In the genomic region with DNA sequence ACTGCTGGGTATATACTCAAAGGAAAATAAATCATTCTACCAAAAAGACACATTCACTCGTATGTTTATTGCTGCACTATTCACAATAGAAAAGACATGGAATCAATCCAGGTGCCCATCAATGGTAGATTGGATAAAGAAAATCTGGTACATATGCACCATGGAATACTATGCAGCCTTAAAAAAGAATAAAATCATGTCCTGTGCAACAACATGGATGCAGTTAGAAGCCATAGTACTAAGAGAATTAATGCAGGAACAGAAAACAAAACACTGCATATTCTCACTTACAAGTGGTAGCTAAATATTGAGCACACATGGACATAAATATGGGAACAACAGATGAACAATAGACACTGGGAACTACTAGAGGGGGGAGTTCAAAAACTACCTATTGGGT, we compare ENCODE assay signal across 20 cellular contexts.
DNase-seq lines count a peak whose midpoint lies in the region; ATAC-seq and TF ChIP-seq lines count a peak whose summit lies in the region.
"Had no signal": no experiment of that assay in that cellular context is flagged by ENCODE, and none has a peak within 500 bp of the region (broad histone marks: within the 10 kb centered on the region; RNA-seq: fewer than 3 reads in every experiment).

No MANE protein-coding gene starts in this region.

- H3K9me3 ChIP-seq in DOHH2 (ENCODE audit: control insufficient read depth, insufficient read depth, low read length) (peaks cover 16% of the 10 kb centered on the region; the same call in 1 of the 2 replicates), HEK293 (ENCODE audit: control insufficient read depth, insufficient read depth, low read depth, low read length) (no peaks in the 10 kb centered on the region)
- H3K9me3 ChIP-seq: A549, BE2C, HAP-1 had no signal

- TF ChIP-seq CTCF in DOHH2 (IDR thresholded peaks at IDR 0.05; ENCODE audit: low read depth, low read length, poor library complexity, severe bottlenecking) (no peak), HEK293 (tag by site-specific recombination; IDR thresholded peaks at IDR 0.05) (no peak)

- peaks cover 97% of the 10 kb centered on the region for H3K4me1 ChIP-seq in DOHH2 (ENCODE audit: control insufficient read depth, low read length)
- H3K4me1 ChIP-seq in HEK293 (ENCODE audit: control insufficient read depth, insufficient read depth, low read length), result no peaks in the 10 kb centered on the region
- H3K4me1 ChIP-seq: A549, BE2C, HAP-1 had no signal

- POLR2A ChIA-PET in HEK293 (lab: Yijun Ruan, JAX), result no interaction called here
- POLR2A ChIA-PET in T-cell (lab: Charles Lee), result interaction anchor here in 1 of 2 donors (1.6 kb wide), 1 partner anchor 13 kb away, joined by 6 read pairs; no protein-coding TSS in a partner anchor

- peak overlapping the region; percentile 18 for H3K4me3 Mint-ChIP-seq in memory B cell
- H3K4me3 Mint-ChIP-seq in T-cell, result no peak overlapping the region

- H3K36me3 Mint-ChIP-seq in memory B cell (peaks cover 1% of the 10 kb centered on the region), T-cell (peaks cover 15% of the 10 kb centered on the region)

- H3K27ac Mint-ChIP-seq in memory B cell, result no peak overlapping the region
- no peak overlapping the region for H3K27ac Mint-ChIP-seq in T-cell

- no peak for DNase-seq in memory B cell (ENCODE audit: low spot score in 2 of 2)
- no peak for DNase-seq in glomerular visceral epithelial cell (ENCODE audit: extremely low spot score)
- no peak for DNase-seq in T-cell
- DNase-seq in stimulated activated CD4-positive, alpha-beta T cell treated with anti-CD3 and anti-CD28 coated beads, Interleukin-4, amount 100 ng/mL, for 24 hours, result no peak
- DNase-seq: 8988T; ACHN; AML-193; BE2C; C1 segment of cervical spinal cord; Calu3; CD4-positive, alpha-beta memory T cell; COR-L47; DMS53; DMS79 treated with DMSO at 0.1 percent for 48 hours; GOT3 had no signal

- H3K79me2 ChIP-seq in DOHH2 (ENCODE audit: control insufficient read depth, low read length), result no peaks in the 10 kb centered on the region

- H3K27me3 Mint-ChIP-seq in memory B cell (no peaks in the 10 kb centered on the region), T-cell (no peaks in the 10 kb centered on the region)
- H3K27me3 Mint-ChIP-seq: CD4-positive, alpha-beta memory T cell had no signal

- peaks cover 44% of the 10 kb centered on the region for H3K36me3 ChIP-seq in DOHH2 (ENCODE audit: control insufficient read depth, low read length)
- H3K36me3 ChIP-seq in HEK293 (ENCODE audit: control insufficient read depth in 2 of 2, insufficient read depth in 1 of 2, low read length in 2 of 2), result no peaks in the 10 kb centered on the region
- H3K36me3 ChIP-seq: BE2C, HAP-1 had no signal

- CTCF ChIA-PET in HEK293 (lab: Yijun Ruan, JAX) (interaction anchor here (1.1 to 4.6 kb wide), 3 partner anchors 12 to 542 kb away, joined by 3 to 35 read pairs (median 4); no protein-coding TSS in a partner anchor), T-cell (lab: Charles Lee) (interaction anchor here (0.6 to 5.3 kb wide), 7 partner anchors 12 to 541 kb away, joined by 3 to 38 read pairs (median 6); no protein-coding TSS in a partner anchor)

- H3K4me1 Mint-ChIP-seq in memory B cell, result peaks cover 25% of the 10 kb centered on the region
- peaks cover 13 to 36% (median 29%) of the 10 kb centered on the region in 3 donors for H3K4me1 Mint-ChIP-seq in T-cell

- H3K4me3 ChIP-seq in DOHH2 (ENCODE audit: low read length) (peak overlapping the region; percentile 35), HEK293 (ENCODE audit: low read depth, low read length) (no peak overlapping the region)
- H3K4me3 ChIP-seq: A549, HAP-1 had no signal

- no peaks in the 10 kb centered on the region for H4K20me1 ChIP-seq in DOHH2 (ENCODE audit: control insufficient read depth, insufficient read depth, low read depth, low read length)

- peaks cover 33% of the 10 kb centered on the region for H3F3A ChIP-seq in DOHH2 (ENCODE audit: control insufficient read depth, insufficient read depth)

- H3K9me3 Mint-ChIP-seq in memory B cell (peaks cover 1% of the 10 kb centered on the region), T-cell (peaks cover 0 to 8% (median 0%) of the 10 kb centered on the region in 3 donors)

- H3K27me3 ChIP-seq in DOHH2 (ENCODE audit: control insufficient read depth, low read length), result no peaks in the 10 kb centered on the region
- H3K27me3 ChIP-seq: BE2C had no signal

- H3K27ac ChIP-seq in DOHH2 (ENCODE audit: low read depth, low read length) (peak overlapping the region; percentile 93), HEK293 (ENCODE audit: extremely low read depth, low read depth, low read length) (no peak overlapping the region)
- H3K27ac ChIP-seq: A549 had no signal

- no peaks in the 10 kb centered on the region for H3K9me2 ChIP-seq in DOHH2 (replicated peaks; ENCODE audit: control insufficient read depth, low read length)

- ATAC-seq in memory B cell (ENCODE audit: low read depth) (no peak), HG02973 (IDR thresholded peaks at IDR 0.05; ENCODE audit: unreplicated experiment) (no peak), T-cell (replicated peaks in 1 of 4) (no peak)
- ATAC-seq: A549 had no signal

- peak overlapping the region; percentile 60 for H3K4me2 ChIP-seq in DOHH2 (ENCODE audit: low read length)
- H3K4me2 ChIP-seq: A549 had no signal

TF ChIP-seq in HEK293, 187 proteins besides CTCF, POLR2A, EP300 and RAD21:
- TF ChIP-seq ZNF391 (tag by site-specific recombination; IDR thresholded peaks at IDR 0.05; ENCODE audit: borderline replicate concordance, low read depth) (no peak), ZNF146 (tag by site-specific recombination; IDR thresholded peaks at IDR 0.05) (peak; percentile 40; the same call in 1 of the 2 replicates)
